ENCODE assay signal across 22 cellular contexts in the genomic region with DNA sequence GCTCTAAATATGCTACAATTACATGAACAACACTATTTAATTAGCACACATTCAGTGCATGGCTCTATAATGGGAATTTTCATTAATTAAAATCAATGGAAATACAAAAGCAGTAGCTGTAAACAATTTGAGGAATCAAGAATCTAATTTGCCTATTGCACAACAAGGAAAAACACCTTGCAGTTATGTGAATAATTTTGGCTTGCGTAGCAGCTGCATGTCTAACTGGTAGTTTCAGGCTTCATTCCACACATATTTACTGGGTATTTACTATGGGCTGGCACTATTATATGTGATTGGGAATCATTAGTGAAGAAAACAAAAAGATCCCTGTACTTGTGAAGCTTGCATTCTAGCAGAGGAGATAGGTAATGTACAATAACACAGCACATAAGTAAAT.
"Had no signal": no experiment of that assay in that cellular context is flagged by ENCODE, and none has a peak within 500 bp of the region (broad histone marks: within the 10 kb centered on the region; RNA-seq: fewer than 3 reads in every experiment).

No MANE protein-coding gene starts in this region.

- H3K4me3 Mint-ChIP-seq: dendritic cell treated with granulocyte-macrophage colony-stimulating factor and Interleukin-4, amounts not matched to agents 40 ng/mL and 50 ng/mL, for 4 days; effector memory CD8-positive, alpha-beta T cell; naive B cell; nephron; stimulated activated effector memory CD8-positive, alpha-beta T cell treated with anti-CD3 and anti-CD28 coated beads, Interleukin-12 subunit alpha, Interleukin-12 subunit beta, amount 100 ng/mL, for 72 hours; stimulated activated naive CD8-positive, alpha-beta T cell treated with anti-CD3 and anti-CD28 coated beads, Interleukin-15, Interleukin-2, amounts not matched to agents 100 ng/mL and 50 ng/mL, for 24 hours had no signal

- FAIRE-seq: colon, kidney had no signal

- H3K27me3 ChIP-seq: foreskin keratinocyte, testis, tibial nerve had no signal

- H3K27ac ChIP-seq: foreskin keratinocyte, left ventricle myocardium inferior, testis, tibial nerve had no signal

- H3K36me3 Mint-ChIP-seq: naive B cell; stimulated activated effector memory CD8-positive, alpha-beta T cell treated with anti-CD3 and anti-CD28 coated beads, Interleukin-12 subunit alpha, Interleukin-12 subunit beta, amount 100 ng/mL, for 72 hours had no signal

- H3K27ac Mint-ChIP-seq: dendritic cell treated with granulocyte-macrophage colony-stimulating factor and Interleukin-4, amounts not matched to agents 40 ng/mL and 50 ng/mL, for 4 days; effector memory CD8-positive, alpha-beta T cell; naive B cell; nephron; stimulated activated effector memory CD8-positive, alpha-beta T cell treated with anti-CD3 and anti-CD28 coated beads, Interleukin-12 subunit alpha, Interleukin-12 subunit beta, amount 100 ng/mL, for 72 hours; stimulated activated naive CD8-positive, alpha-beta T cell treated with anti-CD3 and anti-CD28 coated beads, Interleukin-15, Interleukin-2, amounts not matched to agents 100 ng/mL and 50 ng/mL, for 24 hours had no signal

- H3K4me3 ChIP-seq: left ventricle myocardium inferior, lung, smooth muscle cell, testis, tibial nerve had no signal

- H3K9me3 ChIP-seq: left ventricle myocardium inferior, testis, tibial nerve had no signal

- H3K9me3 Mint-ChIP-seq: dendritic cell treated with granulocyte-macrophage colony-stimulating factor and Interleukin-4, amounts not matched to agents 40 ng/mL and 50 ng/mL, for 4 days; effector memory CD8-positive, alpha-beta T cell; nephron; stimulated activated effector memory CD8-positive, alpha-beta T cell treated with anti-CD3 and anti-CD28 coated beads, Interleukin-12 subunit alpha, Interleukin-12 subunit beta, amount 100 ng/mL, for 72 hours; stimulated activated naive CD8-positive, alpha-beta T cell treated with anti-CD3 and anti-CD28 coated beads, Interleukin-15, Interleukin-2, amounts not matched to agents 100 ng/mL and 50 ng/mL, for 24 hours had no signal

- H3K4me2 ChIP-seq: smooth muscle cell had no signal

- H3K4me1 Mint-ChIP-seq: nephron; stimulated activated effector memory CD8-positive, alpha-beta T cell treated with anti-CD3 and anti-CD28 coated beads, Interleukin-12 subunit alpha, Interleukin-12 subunit beta, amount 100 ng/mL, for 72 hours had no signal

- H3K4me1 ChIP-seq: foreskin keratinocyte, left ventricle myocardium inferior, testis, tibial nerve had no signal

- H3K36me3 ChIP-seq: left ventricle myocardium inferior, tibial nerve had no signal

- DNase-seq: cerebellar nuclear complex; effector memory CD8-positive, alpha-beta T cell; foreskin keratinocyte; kidney; left cardiac atrium; left ventricle myocardium inferior; mesenchymal stem cell; midbrain; naive B cell; posterior cingulate gyrus; right cardiac atrium; stimulated activated CD4-positive, alpha-beta T cell treated with anti-CD3 and anti-CD28 coated beads, Interleukin-4, amount 100 ng/mL, for 1 hour; stimulated activated CD8-positive, alpha-beta memory T cell treated with anti-CD3 and anti-CD28 coated beads, Interleukin-4, amount 100 ng/mL, for 48 hours; testis had no signal

- H3K27me3 Mint-ChIP-seq: dendritic cell treated with granulocyte-macrophage colony-stimulating factor and Interleukin-4, amounts not matched to agents 40 ng/mL and 50 ng/mL, for 4 days had no signal

- ATAC-seq: effector memory CD8-positive, alpha-beta T cell; foreskin keratinocyte; right cardiac atrium; stimulated activated effector memory CD8-positive, alpha-beta T cell treated with anti-CD3 and anti-CD28 coated beads, Interleukin-12 subunit alpha, Interleukin-12 subunit beta, amount 100 ng/mL, for 72 hours had no signal
